8 cellular contexts compared by ENCODE assay signal in the genomic region with DNA sequence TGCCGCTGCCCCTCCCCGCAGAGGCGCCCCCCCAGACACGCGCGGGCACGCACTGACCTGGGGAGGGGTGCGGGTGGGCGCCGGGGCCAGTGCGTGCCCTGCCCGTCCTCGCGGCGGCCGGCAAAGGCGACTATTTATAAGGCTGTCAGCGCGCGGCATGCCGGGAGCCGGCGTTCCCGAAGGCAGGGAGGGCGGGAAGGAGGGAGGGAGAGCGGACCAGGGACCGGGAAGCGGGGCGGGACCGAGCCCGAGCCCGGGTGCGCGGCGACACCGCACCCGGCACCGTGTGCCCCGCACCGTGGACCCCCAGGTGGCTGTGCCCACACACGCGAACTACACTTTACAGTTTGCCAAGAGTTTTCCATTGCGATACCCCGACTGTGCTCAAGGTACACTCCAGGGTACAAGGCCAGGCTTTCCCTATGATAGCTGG. TPM values are rescaled to one million over a fixed set of nuclear protein-coding genes. Genes with fewer than 3 reads are reported as not detected.
A peak's percentile ranks its signal among the peaks of the same experiment; 100 is the strongest.
DNase-seq lines count a peak whose midpoint lies in the region; ATAC-seq and TF ChIP-seq lines count a peak whose summit lies in the region.

A gene with protein sequence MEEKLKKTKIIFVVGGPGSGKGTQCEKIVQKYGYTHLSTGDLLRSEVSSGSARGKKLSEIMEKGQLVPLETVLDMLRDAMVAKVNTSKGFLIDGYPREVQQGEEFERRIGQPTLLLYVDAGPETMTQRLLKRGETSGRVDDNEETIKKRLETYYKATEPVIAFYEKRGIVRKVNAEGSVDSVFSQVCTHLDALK (minus strand): TSS at position 110 of the 433 bp plus-strand sequence. CDS start 3,058 bp downstream, outside the sequence.

- ATAC-seq in activated T-helper 17 cell treated with anti-CD3 and anti-CD28 coated beads, Interleukin-2, amount 50 U/mL, for 72 hours (replicated peaks) = no peak

- peaks cover 7% of the 10 kb centered on the region for H3K79me2 ChIP-seq in neural cell (replicated peaks; ENCODE audit: insufficient read depth, low read length)

- peak within 1 kb of the TSS; percentile 87 for H3K4me2 ChIP-seq in neural cell (ENCODE audit: low read length)

- H3K4me3 Mint-ChIP-seq in activated T-helper 17 cell treated with anti-CD3 and anti-CD28 coated beads, Interleukin-2, amount 50 U/mL, for 72 hours = peak within 1 kb of the TSS; percentile 25

- no peak for TF ChIP-seq EP300 in neural cell (conservative IDR thresholded peaks at IDR 0.05; ENCODE audit: poor library complexity, severe bottlenecking)

- peak within 1 kb of the TSS; percentile 73 for H3K4me3 ChIP-seq in neural cell (ENCODE audit: low read length)

- no peaks in the 10 kb centered on the region for H3K9me3 Mint-ChIP-seq in activated T-helper 17 cell treated with anti-CD3 and anti-CD28 coated beads, Interleukin-2, amount 50 U/mL, for 72 hours

- H3K27ac ChIP-seq in neural cell (ENCODE audit: low read length) = peak within 1 kb of the TSS; percentile 51

- DNase-seq in DMS53 treated with DMSO at 0.1 percent for 48 hours (lab: John Stamatoyannopoulos, UW; ENCODE audit: unreplicated experiment) (peak; percentile 42), NCI-H128 (lab: John Stamatoyannopoulos, UW; ENCODE audit: unreplicated experiment) (peak; percentile 20), glomerular visceral epithelial cell (ENCODE audit: extremely low spot score) (peak; percentile 68), foreskin melanocyte (no peak)
- DNase-seq in stimulated activated CD4-positive, alpha-beta T cell treated with anti-CD3 and anti-CD28 coated beads, Interleukin-4, amount 100 ng/mL, for 1 hour = no peak
- DNase-seq in activated CD4-positive, alpha-beta T cell treated with anti-CD3 and anti-CD28 coated beads, Interleukin-2, amount 50 U/mL, for 1 hour = no peak

- no peaks in the 10 kb centered on the region for H3K27me3 Mint-ChIP-seq in activated T-helper 17 cell treated with anti-CD3 and anti-CD28 coated beads, Interleukin-2, amount 50 U/mL, for 72 hours

- H3K36me3 Mint-ChIP-seq in activated T-helper 17 cell treated with anti-CD3 and anti-CD28 coated beads, Interleukin-2, amount 50 U/mL, for 72 hours (ENCODE audit: low read depth) = no peaks in the 10 kb centered on the region

- H3F3A ChIP-seq in neural cell (ENCODE audit: insufficient read depth, low read length, poor library complexity, severe bottlenecking) = no peaks in the 10 kb centered on the region

- no peaks in the 10 kb centered on the region for H3K9me2 ChIP-seq in neural cell (ENCODE audit: insufficient read depth, low read length)

- TF ChIP-seq RAD21 in neural cell (conservative IDR thresholded peaks at IDR 0.05) = no peak

- no peak within 1 kb of the TSS for H3K27ac Mint-ChIP-seq in activated T-helper 17 cell treated with anti-CD3 and anti-CD28 coated beads, Interleukin-2, amount 50 U/mL, for 72 hours

- H4K20me1 ChIP-seq in neural cell (ENCODE audit: insufficient read depth) = no peaks in the 10 kb centered on the region

- peak within 1 kb of the TSS; percentile 87 for H3K9ac ChIP-seq in neural cell (ENCODE audit: low read length)

- H3K9me3 ChIP-seq in neural cell (ENCODE audit: low read length) = no peaks in the 10 kb centered on the region

- peak within 1 kb of the TSS; percentile 93 for H2AFZ ChIP-seq in neural cell (ENCODE audit: low read depth, low read length)

- H3K27me3 ChIP-seq in neural cell (ENCODE audit: insufficient read depth, low read depth, low read length) = no peaks in the 10 kb centered on the region

- TF ChIP-seq CTCF in neural cell (IDR thresholded peaks at IDR 0.05; ENCODE audit: poor library complexity, severe bottlenecking) = no peak

- no peaks in the 10 kb centered on the region for H3K4me1 Mint-ChIP-seq in activated T-helper 17 cell treated with anti-CD3 and anti-CD28 coated beads, Interleukin-2, amount 50 U/mL, for 72 hours

- H3K36me3 ChIP-seq in neural cell (ENCODE audit: insufficient read depth, low read length) = no peaks in the 10 kb centered on the region

TF ChIP-seq in neural cell, 6 proteins besides CTCF, POLR2A, EP300 and RAD21:
- TF ChIP-seq MXI1 (conservative IDR thresholded peaks at IDR 0.05; ENCODE audit: poor library complexity, severe bottlenecking) (peak; percentile 29), POLR2AphosphoS5 (IDR thresholded peaks at IDR 0.05) (peak; percentile 83)
- TF ChIP-seq, protein P1, sequence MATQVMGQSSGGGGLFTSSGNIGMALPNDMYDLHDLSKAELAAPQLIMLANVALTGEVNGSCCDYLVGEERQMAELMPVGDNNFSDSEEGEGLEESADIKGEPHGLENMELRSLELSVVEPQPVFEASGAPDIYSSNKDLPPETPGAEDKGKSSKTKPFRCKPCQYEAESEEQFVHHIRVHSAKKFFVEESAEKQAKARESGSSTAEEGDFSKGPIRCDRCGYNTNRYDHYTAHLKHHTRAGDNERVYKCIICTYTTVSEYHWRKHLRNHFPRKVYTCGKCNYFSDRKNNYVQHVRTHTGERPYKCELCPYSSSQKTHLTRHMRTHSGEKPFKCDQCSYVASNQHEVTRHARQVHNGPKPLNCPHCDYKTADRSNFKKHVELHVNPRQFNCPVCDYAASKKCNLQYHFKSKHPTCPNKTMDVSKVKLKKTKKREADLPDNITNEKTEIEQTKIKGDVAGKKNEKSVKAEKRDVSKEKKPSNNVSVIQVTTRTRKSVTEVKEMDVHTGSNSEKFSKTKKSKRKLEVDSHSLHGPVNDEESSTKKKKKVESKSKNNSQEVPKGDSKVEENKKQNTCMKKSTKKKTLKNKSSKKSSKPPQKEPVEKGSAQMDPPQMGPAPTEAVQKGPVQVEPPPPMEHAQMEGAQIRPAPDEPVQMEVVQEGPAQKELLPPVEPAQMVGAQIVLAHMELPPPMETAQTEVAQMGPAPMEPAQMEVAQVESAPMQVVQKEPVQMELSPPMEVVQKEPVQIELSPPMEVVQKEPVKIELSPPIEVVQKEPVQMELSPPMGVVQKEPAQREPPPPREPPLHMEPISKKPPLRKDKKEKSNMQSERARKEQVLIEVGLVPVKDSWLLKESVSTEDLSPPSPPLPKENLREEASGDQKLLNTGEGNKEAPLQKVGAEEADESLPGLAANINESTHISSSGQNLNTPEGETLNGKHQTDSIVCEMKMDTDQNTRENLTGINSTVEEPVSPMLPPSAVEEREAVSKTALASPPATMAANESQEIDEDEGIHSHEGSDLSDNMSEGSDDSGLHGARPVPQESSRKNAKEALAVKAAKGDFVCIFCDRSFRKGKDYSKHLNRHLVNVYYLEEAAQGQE (IDR thresholded peaks at IDR 0.05; ENCODE audit: borderline replicate concordance) = no peak

RNA-seq across cellular contexts. Expression of the gene that starts here (rescaled TPM):
- 10 to 100 TPM; 23.2 to 79.0 TPM for total RNA-seq in activated T-helper 17 cell treated with anti-CD3 and anti-CD28 coated beads, Interleukin-2, amount 50 U/mL, for 72 hours
- 105 and 137 TPM in 2 replicates for polyA plus RNA-seq in neural cell
- 38.0 and 49.9 TPM in 2 replicates for polyA minus RNA-seq in neural cell

Comparison
In these comparisons a context has a peak if more than half of its experiments do, and no peak if none do; other contexts are left out.
1. DNase-seq: peak in DMS53 treated with DMSO at 0.1 percent for 48 hours (single experiment), NCI-H128 (single experiment) and glomerular visceral epithelial cell (single experiment); none in foreskin melanocyte (single experiment), stimulated activated CD4-positive, alpha-beta T cell treated with anti-CD3 and anti-CD28 coated beads, Interleukin-4, amount 100 ng/mL, for 1 hour (single experiment) and activated CD4-positive, alpha-beta T cell treated with anti-CD3 and anti-CD28 coated beads, Interleukin-2, amount 50 U/mL, for 1 hour (single experiment).